In the genomic region with DNA sequence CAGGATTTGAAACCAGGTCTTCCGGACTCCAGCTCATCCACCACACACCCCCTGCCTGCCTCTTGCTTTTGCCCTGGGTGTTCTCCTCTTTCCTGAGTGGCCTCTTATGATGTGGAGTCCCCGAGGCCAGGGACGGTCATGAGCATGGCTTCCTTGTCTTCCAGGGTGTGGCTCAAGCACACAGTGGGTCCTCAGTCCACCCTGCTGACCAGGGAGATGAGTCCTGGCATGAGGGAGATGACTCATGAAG, we compare ENCODE assay signal across 8 cellular contexts. TPM values are rescaled to one million over a fixed set of nuclear protein-coding genes. Genes with fewer than 3 reads are reported as not detected.
A peak's percentile ranks its signal among the peaks of the same experiment; 100 is the strongest.
DNase-seq lines count a peak whose midpoint lies in the region; ATAC-seq and FAIRE-seq lines count a peak whose summit lies in the region.

No MANE protein-coding gene starts in this region.

- H3K9me3 Mint-ChIP-seq in activated naive CD4-positive, alpha-beta T cell treated with anti-CD3 and anti-CD28 coated beads for 36 hours = no peaks in the 10 kb centered on the region

- FAIRE-seq in RCC 7860 (lab: Jason Lieb, UNC) = peak; percentile 43

- intact Hi-C loops in activated naive CD4-positive, alpha-beta T cell treated with anti-CD3 and anti-CD28 coated beads for 36 hours (cut with micrococcal nuclease) = no loop called here

- peaks cover 68% of the 10 kb centered on the region for H3K4me1 ChIP-seq in thymus (ENCODE audit: control insufficient read depth, insufficient read depth, low read length)

- H3K4me3 Mint-ChIP-seq in activated naive CD4-positive, alpha-beta T cell treated with anti-CD3 and anti-CD28 coated beads for 36 hours = peak overlapping the region; percentile 86

- H3K27ac Mint-ChIP-seq in activated naive CD4-positive, alpha-beta T cell treated with anti-CD3 and anti-CD28 coated beads for 36 hours = peak overlapping the region; percentile 99

- H3K36me3 ChIP-seq in thymus (ENCODE audit: control insufficient read depth, insufficient read depth) = no peaks in the 10 kb centered on the region

- H3K27ac ChIP-seq in thymus (ENCODE audit: low read depth) = peak overlapping the region; percentile 70

- no peak overlapping the region for H3K4me3 ChIP-seq in thymus (ENCODE audit: low read length)

- WGBS in thymus = 76% methylated on average over 3 of the region's 3 CpGs

- peak; percentile 59 for ATAC-seq in esophagus mucosa

- DNase-seq in activated naive CD4-positive, alpha-beta T cell treated with anti-CD3 and anti-CD28 coated beads for 36 hours = no peak
- DNase-seq in activated naive CD4-positive, alpha-beta T cell (lab: John Stamatoyannopoulos, UW) = no peak
- DNase-seq in RCC 7860 (ENCODE audit: low spot score) (no peak), NCI-H2171 (lab: John Stamatoyannopoulos, UW) (no peak), anterior cingulate cortex (lab: John Stamatoyannopoulos, UW) (no peak)
- no peak for DNase-seq in stimulated activated naive CD4-positive, alpha-beta T cell (lab: John Stamatoyannopoulos, UW)

- CTCF ChIA-PET in activated naive CD4-positive, alpha-beta T cell treated with anti-CD3 and anti-CD28 coated beads for 36 hours (lab: Charles Lee) = interaction anchor here (0.6 to 2.8 kb wide), 10 partner anchors 10 to 68 kb away, joined by 3 to 13 read pairs (median 4); no protein-coding TSS in a partner anchor

- H3K27me3 ChIP-seq in thymus (ENCODE audit: control insufficient read depth, insufficient read depth) = no peaks in the 10 kb centered on the region

- H3K9me3 ChIP-seq in thymus (ENCODE audit: control insufficient read depth) = no peaks in the 10 kb centered on the region

- H3K27me3 Mint-ChIP-seq in activated naive CD4-positive, alpha-beta T cell treated with anti-CD3 and anti-CD28 coated beads for 36 hours (ENCODE audit: low read depth) = peaks cover 4% of the 10 kb centered on the region

- peaks cover 71% of the 10 kb centered on the region for H3K4me1 Mint-ChIP-seq in activated naive CD4-positive, alpha-beta T cell treated with anti-CD3 and anti-CD28 coated beads for 36 hours (ENCODE audit: low read depth)

- peaks cover 14% of the 10 kb centered on the region for H3K36me3 Mint-ChIP-seq in activated naive CD4-positive, alpha-beta T cell treated with anti-CD3 and anti-CD28 coated beads for 36 hours (ENCODE audit: low read depth)

RNA-seq across cellular contexts. Expression of gene DNAJB12, which starts 32.8 kb away (rescaled TPM):
- total RNA-seq in activated naive CD4-positive, alpha-beta T cell treated with anti-CD3 and anti-CD28 coated beads for 36 hours = 10 to 100 TPM; 13.7 to 14.1 TPM
- total RNA-seq in esophagus mucosa = 21.6 TPM
- polyA plus RNA-seq in thymus = 14.6 TPM

RNA-seq across cellular contexts. Expression of gene DDIT4, which starts 48.2 kb away (rescaled TPM):
- 100 to 1,000 TPM; 684 to 689 TPM for total RNA-seq in activated naive CD4-positive, alpha-beta T cell treated with anti-CD3 and anti-CD28 coated beads for 36 hours
- 417 TPM for total RNA-seq in esophagus mucosa
- polyA plus RNA-seq in thymus = 628 TPM
